In the genomic region with DNA sequence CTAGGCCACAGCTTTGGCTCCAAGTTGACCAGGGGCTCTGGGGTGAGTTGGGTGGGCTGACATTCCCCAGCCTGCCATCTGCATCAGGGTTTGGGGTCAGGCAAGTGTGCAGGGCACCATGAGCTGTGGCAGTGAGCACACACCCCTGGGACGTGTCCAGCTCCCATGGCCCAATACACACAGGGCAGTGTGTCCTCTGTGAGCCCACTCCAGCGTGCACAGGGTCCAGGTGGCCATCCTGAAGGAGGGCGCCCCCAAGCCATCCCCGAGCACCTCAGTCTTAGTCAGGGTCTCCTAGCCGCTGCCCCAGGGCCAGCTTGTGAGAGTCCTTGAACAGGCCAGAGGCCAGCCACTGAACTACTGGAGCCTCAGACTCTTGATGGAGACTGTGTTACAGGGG, we compare ENCODE assay signal across 34 cellular contexts. TPM values are rescaled to one million over a fixed set of nuclear protein-coding genes. Genes with fewer than 3 reads are reported as not detected.
"Had no signal": no experiment of that assay in that cellular context is flagged by ENCODE, and none has a peak within 500 bp of the region (broad histone marks: within the 10 kb centered on the region; RNA-seq: fewer than 3 reads in every experiment).

No MANE protein-coding gene starts in this region.

- FAIRE-seq: endometrium had no signal

- H3K4me3 ChIP-seq: colonic mucosa, esophagus squamous epithelium, gastrocnemius medialis, heart right ventricle, left lung, lower lobe of right lung, mucosa of descending colon had no signal

- ATAC-seq: effector memory CD8-positive, alpha-beta T cell; esophagus mucosa; gastrocnemius medialis; heart right ventricle; left cardiac atrium; left lung; left ventricle myocardium superior; lower lobe of right lung; mucosa of descending colon had no signal

- H3K36me3 ChIP-seq: colonic mucosa, esophagus squamous epithelium, gastrocnemius medialis, heart right ventricle, left lung, lower lobe of right lung had no signal

- H3K27ac ChIP-seq: colonic mucosa, epithelial cell of prostate, esophagus squamous epithelium, gastrocnemius medialis, heart right ventricle, left lung, lower lobe of right lung had no signal

- H3K4me1 ChIP-seq: colonic mucosa, gastrocnemius medialis, left lung, lower lobe of right lung had no signal

- H3K9me3 ChIP-seq: colonic mucosa, esophagus squamous epithelium, gastrocnemius medialis, heart right ventricle, left lung, lower lobe of right lung, mucosa of descending colon had no signal

- DNase-seq: colonic mucosa; cortex of kidney; effector CD8-positive, alpha-beta T cell; effector memory CD8-positive, alpha-beta T cell; endodermal cell; erythroblast; esophagus squamous epithelium; foreskin fibroblast; foreskin melanocyte; gastrocnemius medialis; glutamatergic neuron; head of caudate nucleus; heart right ventricle; hippocampal formation; immature natural killer cell; islet precursor cell; left cardiac atrium; left ventricle myocardium superior; lower lobe of right lung; mesenchymal stem cell; mucosa of descending colon; naive B cell had no signal

RNA-seq across cellular contexts. Expression of gene FGF3, which starts 1.2 kb away (rescaled TPM):
- total RNA-seq: colonic mucosa, dermis microvascular lymphatic vessel endothelial cell, endodermal cell, esophagus mucosa, esophagus squamous epithelium, gastrocnemius medialis, glomerular endothelial cell, heart right ventricle, kidney epithelial cell, left cardiac atrium, left lung, left ventricle myocardium superior, lower leg skin, lower lobe of right lung, lung microvascular endothelial cell, mesenteric fat pad, mesothelial cell of epicardium, mucosa of descending colon, myocyte had no signal
- polyA plus RNA-seq: heart right ventricle, immature natural killer cell had no signal

RNA-seq across cellular contexts. Expression of gene FGF4, which starts 45.3 kb away (rescaled TPM):
- total RNA-seq: colonic mucosa, dermis microvascular lymphatic vessel endothelial cell, esophagus mucosa, esophagus squamous epithelium, gastrocnemius medialis, glomerular endothelial cell, heart right ventricle, kidney epithelial cell, left cardiac atrium, left lung, left ventricle myocardium superior, lower leg skin, lower lobe of right lung, lung microvascular endothelial cell, mesenteric fat pad, mesothelial cell of epicardium, mucosa of descending colon, myocyte had no signal
- polyA plus RNA-seq: heart right ventricle, immature natural killer cell had no signal
